ENCODE assay signal across 34 cellular contexts in genomic region chr3:126973814-126974213, GRCh38. TPM values are rescaled to one million over a fixed set of nuclear protein-coding genes. Genes with fewer than 3 reads are reported as not detected.
A peak's percentile ranks its signal among the peaks of the same experiment; 100 is the strongest.
DNase-seq lines count a peak whose midpoint lies in the region; ATAC-seq and TF ChIP-seq lines count a peak whose summit lies in the region.
"Had no signal": no experiment of that assay in that cellular context is flagged by ENCODE, and none has a peak within 500 bp of the region (broad histone marks: within the 10 kb centered on the region; RNA-seq: fewer than 3 reads in every experiment).

No MANE protein-coding gene starts in this region.

- H3K36me3 ChIP-seq in HEK293 (ENCODE audit: control insufficient read depth in 2 of 2, insufficient read depth in 1 of 2, low read length in 2 of 2) = no peaks in the 10 kb centered on the region
- H3K36me3 ChIP-seq in mesenchymal stem cell (ENCODE audit: control insufficient read depth in 1 of 2, insufficient read depth in 2 of 2, low read depth in 1 of 2, low read length in 2 of 2) = no peaks in the 10 kb centered on the region
- no peaks in the 10 kb centered on the region for H3K36me3 ChIP-seq in neuronal stem cell (replicated peaks in 1 of 2; ENCODE audit: control insufficient read depth in 2 of 2, insufficient read depth in 2 of 2, low read length in 2 of 2)
- H3K36me3 ChIP-seq: BE2C, BLaER1 had no signal

- H4K91ac ChIP-seq in mesenchymal stem cell (ENCODE audit: low read length) (no peak overlapping the region), neuronal stem cell (ENCODE audit: low read depth, low read length, poor library complexity) (no peak overlapping the region)

- H3K79me1 ChIP-seq in mesenchymal stem cell (replicated peaks; ENCODE audit: low read length, poor library complexity, severe bottlenecking) (no peaks in the 10 kb centered on the region), neuronal stem cell (ENCODE audit: low read depth, low read length) (peaks cover 2% of the 10 kb centered on the region)

- POLR2A ChIA-PET in HEK293 (lab: Yijun Ruan, JAX) = no interaction called here

- H2AFZ ChIP-seq in mesenchymal stem cell (ENCODE audit: low read depth, low read length) (no peak overlapping the region), neuronal stem cell (ENCODE audit: low read length) (no peak overlapping the region)

- H2BK12ac ChIP-seq in mesenchymal stem cell (ENCODE audit: low read length in 2 of 2) (peak overlapping the region in 1 of 2 experiments; percentile 24), neuronal stem cell (ENCODE audit: low read length) (no peak overlapping the region)

- intact Hi-C loops in dendritic cell treated with granulocyte-macrophage colony-stimulating factor and Interleukin-4, amounts not matched to agents 40 ng/mL and 50 ng/mL, for 4 days (cut with micrococcal nuclease) = loop anchor here (1.0 to 10.0 kb wide), 3 partner anchors 8 to 449 kb away; partner anchors contain the start of gene CHST13
- intact Hi-C loops in CD14-positive monocyte (cut with micrococcal nuclease) = loop anchor here in 1 of 2 donors (5.0 kb wide), 1 partner anchor 52 kb away; no protein-coding TSS in a partner anchor

- H3K4ac ChIP-seq in mesenchymal stem cell (ENCODE audit: low read depth in 1 of 2, low read length in 2 of 2) = no peak overlapping the region
- H3K4ac ChIP-seq in neuronal stem cell (ENCODE audit: low read length) = no peak overlapping the region

- H3K27ac ChIP-seq in HEK293 (ENCODE audit: extremely low read depth, low read depth, low read length) (no peak overlapping the region), mesenchymal stem cell (ENCODE audit: low read length, poor library complexity, severe bottlenecking) (no peak overlapping the region), neuronal stem cell (replicated peaks; ENCODE audit: low read length) (no peak overlapping the region)
- H3K27ac ChIP-seq: 22Rv1, A549, BLaER1, C4-2B had no signal

- H3K4me3 ChIP-seq in HEK293 (ENCODE audit: low read depth, low read length) (no peak overlapping the region), mesenchymal stem cell (ENCODE audit: insufficient read depth in 1 of 2, low read depth in 1 of 2, low read length in 2 of 2) (no peak overlapping the region), neuronal stem cell (ENCODE audit: low read length in 2 of 2) (no peak overlapping the region)
- H3K4me3 ChIP-seq: A549; BLaER1; BLaER1 treated with 17β-estradiol and CSF1 and Interleukin-3, amounts not matched to agents 10 nM and 100 nM had no signal

- H3K23ac ChIP-seq in mesenchymal stem cell (ENCODE audit: low read length in 2 of 2) (no peak overlapping the region), neuronal stem cell (ENCODE audit: low read depth, low read length, poor library complexity) (no peak overlapping the region)

- H3K4me2 ChIP-seq in mesenchymal stem cell (ENCODE audit: low read length, poor library complexity, severe bottlenecking) (no peak overlapping the region), neuronal stem cell (ENCODE audit: insufficient read depth, low read length, poor library complexity, severe bottlenecking) (no peak overlapping the region)
- H3K4me2 ChIP-seq: A549, BLaER1 had no signal

- H4K8ac ChIP-seq in mesenchymal stem cell (ENCODE audit: low read length) = no peak overlapping the region
- H4K8ac ChIP-seq in neuronal stem cell (ENCODE audit: low read depth, low read length) = no peak overlapping the region

- DNase-seq in mesenchymal stem cell (no peak), progenitor cell of endocrine pancreas (ENCODE audit: low spot score, unreplicated experiment) (no peak), SHP77 treated with DMSO at 0.1 percent for 48 hours (lab: John Stamatoyannopoulos, UW) (no peak), neuronal stem cell (ENCODE audit: low spot score) (no peak), CD14-positive monocyte (ENCODE audit: low spot score) (no peak)
- no peak for DNase-seq in natural killer cell treated with Interleukin-12 subunit alpha and Interleukin-12 subunit beta and Interleukin-15 and Interleukin-18, amount 100 ng/mL, for 72 hours (ENCODE audit: low spot score)
- DNase-seq: 8988T; ACHN; AML-193; BE2C; C1 segment of cervical spinal cord; Caco-2; Calu3; CD4-positive, alpha-beta memory T cell; CD4-positive, alpha-beta T cell; CD4-positive, CD25-positive, alpha-beta regulatory T cell; CD8-positive, alpha-beta memory T cell; COR-L47; DMS 273 treated with DMSO at 0.1 percent for 48 hours; DMS153; DMS53; DMS79; DMS79 treated with DMSO at 0.1 percent for 48 hours; DND-41; EL had no signal

- no peak overlapping the region for H2AK5ac ChIP-seq in mesenchymal stem cell (ENCODE audit: low read length, severe bottlenecking)
- H2AK5ac ChIP-seq in neuronal stem cell (ENCODE audit: low read depth, low read length) = no peak overlapping the region

- H3K4me1 Mint-ChIP-seq in dendritic cell treated with granulocyte-macrophage colony-stimulating factor and Interleukin-4, amounts not matched to agents 40 ng/mL and 50 ng/mL, for 4 days (ENCODE audit: low read depth) = peaks cover 59% of the 10 kb centered on the region
- H3K4me1 Mint-ChIP-seq in progenitor cell of endocrine pancreas (ENCODE audit: low read depth) (peaks cover 5% of the 10 kb centered on the region), CD14-positive monocyte (no peaks in the 10 kb centered on the region)
- no peaks in the 10 kb centered on the region for H3K4me1 Mint-ChIP-seq in natural killer cell treated with Interleukin-12 subunit alpha and Interleukin-12 subunit beta and Interleukin-15 and Interleukin-18, amount 100 ng/mL, for 72 hours (ENCODE audit: low read depth in 2 of 2)
- H3K4me1 Mint-ChIP-seq: CD4-positive, alpha-beta memory T cell; CD4-positive, CD25-positive, alpha-beta regulatory T cell; CD8-positive, alpha-beta memory T cell had no signal

- CTCF ChIA-PET in HEK293 (lab: Yijun Ruan, JAX) = interaction anchor here (0.6 kb wide), 1 partner anchor 104 kb away, joined by 3 read pairs; no protein-coding TSS in a partner anchor

- H3K9me3 ChIP-seq in HEK293 (ENCODE audit: control insufficient read depth, insufficient read depth, low read depth, low read length) (no peaks in the 10 kb centered on the region), mesenchymal stem cell (ENCODE audit: control insufficient read depth, low read length) (peaks cover 13% of the 10 kb centered on the region), neuronal stem cell (replicated peaks in 1 of 2; ENCODE audit: control insufficient read depth in 2 of 2, insufficient read depth in 1 of 2, low read depth in 1 of 2, low read length in 2 of 2) (peaks cover 8 to 9% of the 10 kb centered on the region in 2 donors)
- H3K9me3 ChIP-seq: BE2C had no signal

- H3K27me3 Mint-ChIP-seq in dendritic cell treated with granulocyte-macrophage colony-stimulating factor and Interleukin-4, amounts not matched to agents 40 ng/mL and 50 ng/mL, for 4 days = peaks cover 80% of the 10 kb centered on the region
- H3K27me3 Mint-ChIP-seq in progenitor cell of endocrine pancreas (peaks cover 4% of the 10 kb centered on the region), CD14-positive monocyte (ENCODE audit: low read depth in 3 of 3) (peaks cover 13 to 62% (median 42%) of the 10 kb centered on the region in 3 donors)
- peaks cover 31 to 38% of the 10 kb centered on the region in 2 donors for H3K27me3 Mint-ChIP-seq in natural killer cell treated with Interleukin-12 subunit alpha and Interleukin-12 subunit beta and Interleukin-15 and Interleukin-18, amount 100 ng/mL, for 72 hours

- H2BK5ac ChIP-seq in mesenchymal stem cell (ENCODE audit: low read depth, low read length, poor library complexity, severe bottlenecking) (no peak overlapping the region), neuronal stem cell (ENCODE audit: low read length) (no peak overlapping the region)

- peaks cover 12% of the 10 kb centered on the region for H3K36me3 Mint-ChIP-seq in dendritic cell treated with granulocyte-macrophage colony-stimulating factor and Interleukin-4, amounts not matched to agents 40 ng/mL and 50 ng/mL, for 4 days (ENCODE audit: low read depth)
- H3K36me3 Mint-ChIP-seq in progenitor cell of endocrine pancreas (ENCODE audit: insufficient read depth) (peaks cover 5% of the 10 kb centered on the region), CD14-positive monocyte (no peaks in the 10 kb centered on the region)
- peaks cover 13% of the 10 kb centered on the region for H3K36me3 Mint-ChIP-seq in natural killer cell treated with Interleukin-12 subunit alpha and Interleukin-12 subunit beta and Interleukin-15 and Interleukin-18, amount 100 ng/mL, for 72 hours
- H3K36me3 Mint-ChIP-seq: CD8-positive, alpha-beta T cell had no signal

- no peak for TF ChIP-seq CTCF in HEK293 (tag by site-specific recombination; IDR thresholded peaks at IDR 0.05)
- no peak for TF ChIP-seq CTCF in progenitor cell of endocrine pancreas (IDR thresholded peaks at IDR 0.05; ENCODE audit: unreplicated experiment)
- no peak for TF ChIP-seq CTCF in CD14-positive monocyte (IDR thresholded peaks at IDR 0.05)

- ATAC-seq in natural killer cell treated with Interleukin-12 subunit alpha and Interleukin-12 subunit beta and Interleukin-15 and Interleukin-18, amount 100 ng/mL, for 72 hours = no peak
- ATAC-seq: A549; CD8-positive, alpha-beta T cell had no signal

- peak overlapping the region; percentile 87 for H3K27ac Mint-ChIP-seq in dendritic cell treated with granulocyte-macrophage colony-stimulating factor and Interleukin-4, amounts not matched to agents 40 ng/mL and 50 ng/mL, for 4 days
- peak overlapping the region; percentile 37 for H3K27ac Mint-ChIP-seq in progenitor cell of endocrine pancreas
- no peak overlapping the region for H3K27ac Mint-ChIP-seq in natural killer cell treated with Interleukin-12 subunit alpha and Interleukin-12 subunit beta and Interleukin-15 and Interleukin-18, amount 100 ng/mL, for 72 hours
- H3K27ac Mint-ChIP-seq in CD14-positive monocyte = no peak overlapping the region
- H3K27ac Mint-ChIP-seq: B cell; CD4-positive, alpha-beta memory T cell; CD4-positive, alpha-beta T cell; CD8-positive, alpha-beta T cell had no signal

- H3K4me3 Mint-ChIP-seq in dendritic cell treated with granulocyte-macrophage colony-stimulating factor and Interleukin-4, amounts not matched to agents 40 ng/mL and 50 ng/mL, for 4 days = no peak overlapping the region
- no peak overlapping the region for H3K4me3 Mint-ChIP-seq in progenitor cell of endocrine pancreas (ENCODE audit: low read depth)
- no peak overlapping the region for H3K4me3 Mint-ChIP-seq in natural killer cell treated with Interleukin-12 subunit alpha and Interleukin-12 subunit beta and Interleukin-15 and Interleukin-18, amount 100 ng/mL, for 72 hours
- no peak overlapping the region for H3K4me3 Mint-ChIP-seq in CD14-positive monocyte
- H3K4me3 Mint-ChIP-seq: B cell; CD4-positive, alpha-beta memory T cell; CD4-positive, alpha-beta T cell; CD4-positive, CD25-positive, alpha-beta regulatory T cell; CD8-positive, alpha-beta memory T cell; CD8-positive, alpha-beta T cell had no signal

- no CpG with 5 or more reads among the region's 1 CpG for WGBS in mesenchymal stem cell
- WGBS in neuronal stem cell (ENCODE audit: extremely low coverage in 2 of 2, insufficient read length in 2 of 2, insufficient replicate concordance in 1 of 2), 2 donors = no CpG with 5 or more reads among the region's 1 CpG

- H3K18ac ChIP-seq in mesenchymal stem cell (ENCODE audit: low read depth in 1 of 2, low read length in 2 of 2) (no peak overlapping the region), neuronal stem cell (ENCODE audit: low read length) (no peak overlapping the region)

- H3K14ac ChIP-seq in mesenchymal stem cell (ENCODE audit: low read length in 2 of 2) = no peak overlapping the region
- H3K14ac ChIP-seq in neuronal stem cell (ENCODE audit: low read length) = no peak overlapping the region

- H3K4me1 ChIP-seq in HEK293 (ENCODE audit: control insufficient read depth, insufficient read depth, low read length) = no peaks in the 10 kb centered on the region
- H3K4me1 ChIP-seq in mesenchymal stem cell (ENCODE audit: control insufficient read depth, insufficient read depth, low read depth, low read length) = peaks cover 14% of the 10 kb centered on the region
- peaks cover 17 to 39% of the 10 kb centered on the region in 2 donors for H3K4me1 ChIP-seq in neuronal stem cell (ENCODE audit: control insufficient read depth in 2 of 2, insufficient read depth in 1 of 2, low read depth in 1 of 2, low read length in 2 of 2)
- H3K4me1 ChIP-seq: Caco-2 had no signal

- peaks cover 19% of the 10 kb centered on the region for H3K9me3 Mint-ChIP-seq in dendritic cell treated with granulocyte-macrophage colony-stimulating factor and Interleukin-4, amounts not matched to agents 40 ng/mL and 50 ng/mL, for 4 days
- H3K9me3 Mint-ChIP-seq in progenitor cell of endocrine pancreas (ENCODE audit: low read depth) (peaks cover 15% of the 10 kb centered on the region), CD14-positive monocyte (peaks cover 7 to 19% (median 17%) of the 10 kb centered on the region in 7 donors)
- H3K9me3 Mint-ChIP-seq in natural killer cell treated with Interleukin-12 subunit alpha and Interleukin-12 subunit beta and Interleukin-15 and Interleukin-18, amount 100 ng/mL, for 72 hours = peaks cover 4% of the 10 kb centered on the region

- H3K27me3 ChIP-seq in mesenchymal stem cell (ENCODE audit: control insufficient read depth in 1 of 2, insufficient read depth in 1 of 2, low read length in 2 of 2) (no peaks in the 10 kb centered on the region), neuronal stem cell (ENCODE audit: control insufficient read depth in 3 of 3, insufficient read depth in 3 of 3, low read depth in 1 of 3, low read length in 3 of 3) (no peaks in the 10 kb centered on the region)
- H3K27me3 ChIP-seq: BE2C, BLaER1 had no signal

- H2BK15ac ChIP-seq in mesenchymal stem cell (ENCODE audit: low read depth, poor library complexity, severe bottlenecking) (peak overlapping the region; percentile 34), neuronal stem cell (ENCODE audit: low read length) (no peak overlapping the region)

- H2BK120ac ChIP-seq in mesenchymal stem cell (ENCODE audit: low read depth, low read length) (no peak overlapping the region), neuronal stem cell (ENCODE audit: low read depth, low read length) (no peak overlapping the region)

- H3K9ac ChIP-seq in mesenchymal stem cell (ENCODE audit: low read length) (no peak overlapping the region), neuronal stem cell (ENCODE audit: low read depth, low read length, poor library complexity) (no peak overlapping the region)
- H3K9ac ChIP-seq: BLaER1; BLaER1 treated with 17β-estradiol and CSF1 and Interleukin-3, amounts not matched to agents 10 nM and 100 nM had no signal

RNA-seq across cellular contexts. Expression of gene PLXNA1, which starts 9.1 kb away (rescaled TPM):
- polyA plus RNA-seq in mesenchymal stem cell (2013, experiment 1 of 2) = 51.0 TPM
- polyA plus RNA-seq in mesenchymal stem cell (2013, experiment 2 of 2) = 49.9 TPM
- 104 and 107 TPM in 2 replicates for total RNA-seq in progenitor cell of endocrine pancreas
- 1 to 10 TPM; 3.4 to 7.9 TPM for total RNA-seq in natural killer cell treated with Interleukin-12 subunit alpha and Interleukin-12 subunit beta and Interleukin-15 and Interleukin-18, amount 100 ng/mL, for 72 hours
- 31.7 TPM for polyA plus RNA-seq in neuronal stem cell (2013, experiment 1 of 2)
- polyA plus RNA-seq in neuronal stem cell (2013, experiment 2 of 2) = 32.1 TPM
- not detected for polyA plus RNA-seq in CD14-positive monocyte

Comparison
In these comparisons a context has a peak if more than half of its experiments do, and no peak if none do; other contexts are left out.
1. H3K27ac Mint-ChIP-seq: peak in dendritic cell treated with granulocyte-macrophage colony-stimulating factor and Interleukin-4, amounts not matched to agents 40 ng/mL and 50 ng/mL, for 4 days (single experiment) and progenitor cell of endocrine pancreas (single experiment); none in natural killer cell treated with Interleukin-12 subunit alpha and Interleukin-12 subunit beta and Interleukin-15 and Interleukin-18, amount 100 ng/mL, for 72 hours (0 of 2) and CD14-positive monocyte (0 of 7).
2. RNA of gene PLXNA1, which starts 9.1 kb away (total RNA-seq): 104 to 107 TPM in progenitor cell of endocrine pancreas; 3.4 to 7.9 TPM in natural killer cell treated with Interleukin-12 subunit alpha and Interleukin-12 subunit beta and Interleukin-15 and Interleukin-18, amount 100 ng/mL, for 72 hours; every median in the first group is over 10 times any median in the second.